ENCODE assay signal across 21 cellular contexts in the genomic region with DNA sequence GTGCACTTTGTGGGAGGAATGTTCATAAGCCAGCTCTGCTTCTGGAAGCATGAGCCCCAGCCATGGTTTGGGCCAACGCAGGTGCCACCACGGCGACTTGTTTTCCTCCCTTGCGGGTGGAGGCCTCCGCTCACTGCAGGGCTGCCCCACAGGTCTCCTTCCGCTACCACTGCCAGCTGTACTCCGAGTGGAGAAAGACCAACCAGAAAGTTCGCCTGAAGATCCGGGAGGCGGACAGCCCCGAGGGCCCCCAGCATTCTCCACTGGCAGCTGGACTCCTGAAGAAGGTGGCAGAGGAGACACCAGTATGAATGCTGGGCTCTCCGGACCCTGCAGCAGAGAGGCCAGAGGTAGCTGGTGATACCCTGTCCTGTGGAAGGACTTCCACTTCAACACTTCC. TPM values are rescaled to one million over a fixed set of nuclear protein-coding genes. Genes with fewer than 3 reads are reported as not detected.
A peak's percentile ranks its signal among the peaks of the same experiment; 100 is the strongest.
DNase-seq lines count a peak whose midpoint lies in the region; ATAC-seq, FAIRE-seq and TF ChIP-seq lines count a peak whose summit lies in the region.
"Had no signal": no experiment of that assay in that cellular context is flagged by ENCODE, and none has a peak within 500 bp of the region (broad histone marks: within the 10 kb centered on the region; RNA-seq: fewer than 3 reads in every experiment).

No MANE protein-coding gene starts in this region.

- no TSS peak for BruUV-seq in HepG2 (replicated peaks; lab: Mats Ljungman, UMichigan)

- no peak overlapping the region for H2AFZ ChIP-seq in H9 (ENCODE audit: low read length)
- H2AFZ ChIP-seq in HepG2 (ENCODE audit: low read length), result no peak overlapping the region
- H2AFZ ChIP-seq: GM23248 had no signal

- no peak overlapping the region for H3K4me3 Mint-ChIP-seq in H9
- no peak overlapping the region for H3K4me3 Mint-ChIP-seq in WTC11

- no peak overlapping the region for H4K91ac ChIP-seq in H9 (ENCODE audit: insufficient read length, low read depth, low read length)

- in situ Hi-C loops in HepG2 (cut with HindIII; ENCODE audit: extremely low pct_ligation_motif_present, low pct_unique_long_range_greater_than_20kb), result no loop called here

- H3K4ac ChIP-seq in H9 (ENCODE audit: low read depth, low read length), result no peak overlapping the region

- H2BK120ac ChIP-seq in H9 (ENCODE audit: low read depth, low read length, poor library complexity, severe bottlenecking), result no peak overlapping the region

- H2BK15ac ChIP-seq in H9 (ENCODE audit: low read depth, low read length), result no peak overlapping the region

- H3K4me2 ChIP-seq in H9 (ENCODE audit: insufficient read depth, insufficient read length, low read length), result no peak overlapping the region
- no peak overlapping the region for H3K4me2 ChIP-seq in HepG2 (ENCODE audit: low read depth, low read length)
- H3K4me2 ChIP-seq: BLaER1 had no signal

- TF ChIP-seq EP300 in HepG2 (IDR thresholded peaks at IDR 0.05; ENCODE audit: low read depth in 2 of 2, low read length in 2 of 2) (no peak), HepG2 (CRISPR knock-in tag; IDR thresholded peaks at IDR 0.05; ENCODE audit: borderline replicate concordance) (no peak)

- H3K9me3 ChIP-seq in H9 (ENCODE audit: control insufficient read depth, low read depth, low read length) (no peaks in the 10 kb centered on the region), HepG2 (ENCODE audit: low read length) (no peaks in the 10 kb centered on the region), thyroid gland (no peaks in the 10 kb centered on the region)
- H3K9me3 ChIP-seq: BLaER1 had no signal

- intact Hi-C loops in HepG2 (cut with micrococcal nuclease; ENCODE audit: unreplicated experiment) (no loop called here), thyroid gland (cut with DNase I) (no loop called here)

- no peaks in the 10 kb centered on the region for H4K20me1 ChIP-seq in H9 (ENCODE audit: control insufficient read depth, insufficient read depth, insufficient read length)
- H4K20me1 ChIP-seq in HepG2 (ENCODE audit: insufficient read depth, low read length), result no peaks in the 10 kb centered on the region
- H4K20me1 ChIP-seq: BLaER1 had no signal

- peak overlapping the region in 2 of 3 experiments; percentile 27 to 90; a peak in 2 of 7 replicates for H3K27ac Mint-ChIP-seq in H9
- H3K27ac Mint-ChIP-seq in WTC11, result peak overlapping the region; percentile 44; the same call in 1 of the 2 replicates
- H3K27ac Mint-ChIP-seq: CD4-positive, CD25-positive, alpha-beta regulatory T cell had no signal

- TF ChIP-seq POLR2A in HepG2 (IDR thresholded peaks at IDR 0.05; ENCODE audit: insufficient read depth in 1 of 2, low read depth in 2 of 2, low read length in 2 of 2) (no peak), thyroid gland (IDR thresholded peaks at IDR 0.05) (no peak)

- FAIRE-seq in HepG2 (lab: Jason Lieb, UNC) (no peak), D721Med (lab: Jason Lieb, UNC) (no peak)
- FAIRE-seq: A204.1 had no signal

- H3K27me3 ChIP-seq in H9 (ENCODE audit: insufficient read depth, low read length) (no peaks in the 10 kb centered on the region), HepG2 (ENCODE audit: control insufficient read depth in 1 of 2, insufficient read depth in 2 of 2, low read length in 2 of 2) (no peaks in the 10 kb centered on the region), thyroid gland (no peaks in the 10 kb centered on the region)
- H3K27me3 ChIP-seq: BLaER1 had no signal

- peaks cover 11 to 18% of the 10 kb centered on the region in 2 experiments for H3K4me1 Mint-ChIP-seq in H9
- peaks cover 11% of the 10 kb centered on the region for H3K4me1 Mint-ChIP-seq in WTC11

- no peaks in the 10 kb centered on the region; a peak in 1 of 5 replicates for H3K36me3 ChIP-seq in HepG2 (replicated peaks in 1 of 2; ENCODE audit: control insufficient read depth in 1 of 2, insufficient read depth in 2 of 2, low read length in 2 of 2)
- H3K36me3 ChIP-seq in thyroid gland, result peaks cover 0 to 10% of the 10 kb centered on the region in 2 donors

- ATAC-seq in WTC11 (no peak), HepG2 (no peak), HG03565 (IDR thresholded peaks at IDR 0.05; ENCODE audit: unreplicated experiment) (no peak)
- ATAC-seq: Panc1 had no signal

- CTCF ChIA-PET in WTC11 (lab: Charles Lee) (interaction anchor here (0.9 to 1.9 kb wide), 2 partner anchors 10 to 25 kb away, joined by 3 to 11 read pairs; partner anchors contain the start of gene MARCHF2), HepG2 (lab: Yijun Ruan, JAX; ENCODE audit: low intra/inter-chr PET ratio, low total read pairs) (no interaction called here)

- H2BK5ac ChIP-seq in H9 (ENCODE audit: insufficient read length, low read length), result no peak overlapping the region

- H3K4me1 ChIP-seq in H9 (ENCODE audit: insufficient read depth, low read length) (no peaks in the 10 kb centered on the region; the same call in 1 of the 2 replicates), HepG2 (ENCODE audit: insufficient read depth, low read length) (peaks cover 45% of the 10 kb centered on the region), thyroid gland (peaks cover 4 to 16% of the 10 kb centered on the region in 2 donors)

- H3K4me3 ChIP-seq in HepG2 (replicated peaks in 1 of 3; ENCODE audit: insufficient read depth in 1 of 3, low read depth in 2 of 3, low read length in 3 of 3) (no peak overlapping the region), thyroid gland (replicated peaks in 1 of 3) (no peak overlapping the region)
- H3K4me3 ChIP-seq: BLaER1, GM23248, SK-N-MC had no signal

- H2BK20ac ChIP-seq in H9 (ENCODE audit: low read depth, low read length, poor library complexity, severe bottlenecking), result no peak overlapping the region

- H3K23ac ChIP-seq in H9 (ENCODE audit: insufficient read length, low read depth, low read length), result no peak overlapping the region

- H3K14ac ChIP-seq in H9 (ENCODE audit: insufficient read depth, low read length), result no peak overlapping the region

- H3K27me3 Mint-ChIP-seq in H9 (ENCODE audit: low read depth) (no peaks in the 10 kb centered on the region; the same call in 1 of the 2 replicates), WTC11 (ENCODE audit: low read depth) (no peaks in the 10 kb centered on the region)

- no peak overlapping the region for H4K8ac ChIP-seq in H9 (replicated peaks; ENCODE audit: insufficient read length, low read depth, low read length)

- no peaks in the 10 kb centered on the region for H3K23me2 ChIP-seq in H9 (ENCODE audit: insufficient read length, low read depth, low read length, poor library complexity, severe bottlenecking)

- no peak for DNase-seq in H9
- DNase-seq in WTC11 (ENCODE audit: low spot score), result no peak
- no peak for DNase-seq in HepG2 (ENCODE audit: low spot score)
- no peak for DNase-seq in thyroid gland
- no peak for DNase-seq in effector CD4-positive, alpha-beta T cell
- DNase-seq in D721Med (ENCODE audit: insufficient read length, low spot score), result no peak
- DNase-seq in Kasumi-1 (lab: John Stamatoyannopoulos, UW), result no peak
- DNase-seq: CD4-positive, CD25-positive, alpha-beta regulatory T cell; GM23248; KG1; NCI-H1048; NCI-H1417; NCI-H1694; NCI-H2029 treated with DMSO at 0.1 percent for 48 hours; NCI-H510A; SIG-M5 had no signal

- no peak overlapping the region for H3K56ac ChIP-seq in H9 (ENCODE audit: insufficient read length, low read depth, low read length)

- no peak overlapping the region for H2AK5ac ChIP-seq in H9 (ENCODE audit: insufficient read length, low read length)

- POLR2A ChIA-PET in WTC11 (lab: Charles Lee), result no interaction called here
- POLR2A ChIA-PET in HepG2 (lab: Yijun Ruan, JAX), result interaction anchor here (1.8 kb wide), 1 partner anchor 15 kb away, joined by 7 read pairs; no protein-coding TSS in a partner anchor

- H2BK12ac ChIP-seq in H9 (ENCODE audit: insufficient read length, low read depth, low read length), result no peak overlapping the region

- TF ChIP-seq RAD21 in HepG2 (CRISPR knock-in tag; IDR thresholded peaks at IDR 0.05), result no peak

- no peak for TF ChIP-seq CTCF in H9 (conservative IDR thresholded peaks at IDR 0.05)
- TF ChIP-seq CTCF in WTC11 (IDR thresholded peaks at IDR 0.05), result no peak
- no peak for TF ChIP-seq CTCF in HepG2 (CRISPR knock-in tag; IDR thresholded peaks at IDR 0.05)
- no peak for TF ChIP-seq CTCF in thyroid gland (IDR thresholded peaks at IDR 0.05)
- no peak for TF ChIP-seq CTCF in D721Med (IDR thresholded peaks at IDR 0.05; ENCODE audit: insufficient read depth, missing control alignments)

- H3K27ac ChIP-seq in H9 (ENCODE audit: insufficient read length, low read depth, low read length) (no peak overlapping the region), HepG2 (ENCODE audit: extremely low read length, insufficient read depth, low read length) (no peak overlapping the region), thyroid gland (peak overlapping the region in 2 of 3 donors; percentile 19 to 61)
- H3K27ac ChIP-seq: BLaER1, GM23248, SK-N-MC had no signal

- H3K9ac ChIP-seq in H9 (ENCODE audit: extremely low read depth, insufficient read length, low read length) (no peak overlapping the region), HepG2 (ENCODE audit: insufficient read depth, low read depth, low read length) (no peak overlapping the region)
- H3K9ac ChIP-seq: BLaER1, GM23248 had no signal

- no CpG with 5 or more reads among the region's 12 CpGs for WGBS in H9 (ENCODE audit: extremely low coverage, insufficient read length, low lambda C conversion rate)
- 82% methylated on average over 5 of the region's 12 CpGs for WGBS in HepG2 (ENCODE audit: low lambda C conversion rate)
- 93 to 96% methylated on average over 8 to 12 of the region's 12 CpGs for WGBS in thyroid gland, 2 donors

- H3K79me1 ChIP-seq in H9 (ENCODE audit: insufficient read depth, low read depth, low read length, poor library complexity, severe bottlenecking), result no peaks in the 10 kb centered on the region

- no peak overlapping the region for H4K5ac ChIP-seq in H9 (ENCODE audit: insufficient read length, low read depth, low read length)

- H3K79me2 ChIP-seq in H9 (ENCODE audit: insufficient read depth, low read length), result no peaks in the 10 kb centered on the region
- no peaks in the 10 kb centered on the region for H3K79me2 ChIP-seq in HepG2 (ENCODE audit: insufficient read depth, low read length)

- H3K9me3 Mint-ChIP-seq in H9 (no peaks in the 10 kb centered on the region), WTC11 (no peaks in the 10 kb centered on the region)
- H3K9me3 Mint-ChIP-seq: CD4-positive, CD25-positive, alpha-beta regulatory T cell had no signal

- no peak overlapping the region for H3K18ac ChIP-seq in H9 (ENCODE audit: insufficient read length, low read depth, low read length)

- H3K36me3 Mint-ChIP-seq in H9 (ENCODE audit: insufficient read depth in 1 of 3, low read depth in 3 of 3), result peaks cover 0 to 10% (median 6%) of the 10 kb centered on the region in 3 experiments; a peak in 4 of 7 replicates
- H3K36me3 Mint-ChIP-seq in WTC11, result 0 out of 2 replicates have a peak, but pooled peaks cover 7% of the 10 kb centered on the region
- H3K36me3 Mint-ChIP-seq: CD4-positive, CD25-positive, alpha-beta regulatory T cell had no signal

- H3T11ph ChIP-seq in H9 (ENCODE audit: low read length), result no peak overlapping the region

RNA-seq across cellular contexts. Expression of gene HNRNPM, which starts 6.5 kb away (rescaled TPM):
- 458 and 468 TPM in 2 replicates for total RNA-seq in H9 (2021)
- 309 to 416 TPM (median 343 TPM) in 3 replicates for total RNA-seq in WTC11 (2021)
- 102 and 144 TPM in 2 replicates for total RNA-seq in HepG2 (2016; rRNA removed; fragmentation: Illumina TruSeq; extraction: Trizol)
- total RNA-seq in HepG2 (2016; cell fraction: cytosol; rRNA removed; fragmentation: Illumina TruSeq; extraction: Trizol; ENCODE audit: low read depth), result 28.1 and 31.3 TPM in 2 replicates
- total RNA-seq in HepG2 (2016; cell fraction: insoluble cytoplasmic fraction; rRNA removed; fragmentation: Illumina TruSeq; extraction: Trizol), result 105 and 130 TPM in 2 replicates
- 29.6 and 34.4 TPM in 2 replicates for total RNA-seq in HepG2 (2016; cell fraction: membrane; rRNA removed; fragmentation: Illumina TruSeq; extraction: Trizol)
- 79.0 and 100 TPM in 2 replicates for total RNA-seq in HepG2 (2016; cell fraction: nucleus; rRNA removed; fragmentation: Illumina TruSeq; extraction: Trizol)
- 53.7 and 56.7 TPM in 2 replicates for polyA plus RNA-seq in HepG2 (2011; rRNA removed)
- polyA plus RNA-seq in HepG2 (2011; cell fraction: cytosol; rRNA removed), result 57.0 and 126 TPM in 2 replicates
- polyA plus RNA-seq in HepG2 (2011; cell fraction: nucleus; rRNA removed), result 114 and 125 TPM in 2 replicates
- polyA plus RNA-seq in HepG2 (2012), result 107 and 138 TPM in 2 replicates
- polyA plus RNA-seq in HepG2 (2016; cell fraction: cytosol; fragmentation: Illumina TruSeq; extraction: Trizol; ENCODE audit: low read depth), result 12.0 and 13.3 TPM in 2 replicates
- polyA plus RNA-seq in HepG2 (2016; cell fraction: insoluble cytoplasmic fraction; fragmentation: Illumina TruSeq; extraction: Trizol; ENCODE audit: low read depth), result 244 and 309 TPM in 2 replicates
- polyA plus RNA-seq in HepG2 (2016; cell fraction: membrane; fragmentation: Illumina TruSeq; extraction: Trizol; ENCODE audit: low read depth), result 17.6 and 27.0 TPM in 2 replicates
- 181 and 202 TPM in 2 replicates for polyA plus RNA-seq in HepG2 (2016; cell fraction: nucleus; fragmentation: Illumina TruSeq; extraction: Trizol; ENCODE audit: insufficient read depth, low read depth)
- polyA minus RNA-seq in HepG2 (2011; rRNA and poly(A)+ RNA removed; ENCODE audit: low replicate concordance), result 64.5 and 120 TPM in 2 replicates
- 53.3 and 60.8 TPM in 2 replicates for polyA minus RNA-seq in HepG2 (2011; cell fraction: cytosol; rRNA and poly(A)+ RNA removed)
- polyA minus RNA-seq in HepG2 (2011; cell fraction: nucleus; rRNA and poly(A)+ RNA removed), result 85.2 and 90.0 TPM in 2 replicates
- 100 to 1,000 TPM in 2 of 4 donors, 10 to 100 TPM in 2; 79.3 to 138 (median 97.2) TPM for total RNA-seq in thyroid gland

RNA-seq across cellular contexts. Expression of gene MARCHF2, which starts 25.1 kb away (rescaled TPM):
- total RNA-seq in H9 (2021) (23.1 and 27.5 TPM in 2 replicates), WTC11 (2021) (20.2 to 30.4 TPM (median 27.5 TPM) in 3 replicates), HepG2 (2016; rRNA removed; fragmentation: Illumina TruSeq; extraction: Trizol) (10.6 and 12.7 TPM in 2 replicates), thyroid gland (100 to 1,000 TPM; 168 to 245 (median 215) TPM)
- 59.6 and 64.1 TPM in 2 replicates for total RNA-seq in HepG2 (2016; cell fraction: cytosol; rRNA removed; fragmentation: Illumina TruSeq; extraction: Trizol; ENCODE audit: low read depth)
- total RNA-seq in HepG2 (2016; cell fraction: insoluble cytoplasmic fraction; rRNA removed; fragmentation: Illumina TruSeq; extraction: Trizol), result 8.2 and 12.9 TPM in 2 replicates
- total RNA-seq in HepG2 (2016; cell fraction: membrane; rRNA removed; fragmentation: Illumina TruSeq; extraction: Trizol), result 65.2 and 66.6 TPM in 2 replicates
- total RNA-seq in HepG2 (2016; cell fraction: nucleus; rRNA removed; fragmentation: Illumina TruSeq; extraction: Trizol), result 3.6 and 5.3 TPM in 2 replicates
- polyA plus RNA-seq in HepG2 (2011; rRNA removed), result 13.0 and 17.0 TPM in 2 replicates
- polyA plus RNA-seq in HepG2 (2011; cell fraction: cytosol; rRNA removed), result 21.1 and 28.3 TPM in 2 replicates
- polyA plus RNA-seq in HepG2 (2011; cell fraction: nucleus; rRNA removed), result 15.0 and 19.7 TPM in 2 replicates
- 6.7 and 12.0 TPM in 2 replicates for polyA plus RNA-seq in HepG2 (2012)
- polyA plus RNA-seq in HepG2 (2016; cell fraction: cytosol; fragmentation: Illumina TruSeq; extraction: Trizol; ENCODE audit: low read depth), result 74.4 and 75.7 TPM in 2 replicates
- 8.3 and 8.9 TPM in 2 replicates for polyA plus RNA-seq in HepG2 (2016; cell fraction: insoluble cytoplasmic fraction; fragmentation: Illumina TruSeq; extraction: Trizol; ENCODE audit: low read depth)
- 56.5 and 63.1 TPM in 2 replicates for polyA plus RNA-seq in HepG2 (2016; cell fraction: membrane; fragmentation: Illumina TruSeq; extraction: Trizol; ENCODE audit: low read depth)
- 8.7 and 13.2 TPM in 2 replicates for polyA plus RNA-seq in HepG2 (2016; cell fraction: nucleus; fragmentation: Illumina TruSeq; extraction: Trizol; ENCODE audit: insufficient read depth, low read depth)
- 5.3 and 38.3 TPM in 2 replicates for polyA minus RNA-seq in HepG2 (2011; rRNA and poly(A)+ RNA removed; ENCODE audit: low replicate concordance)
- polyA minus RNA-seq in HepG2 (2011; cell fraction: cytosol; rRNA and poly(A)+ RNA removed), result 11.2 and 13.2 TPM in 2 replicates
- polyA minus RNA-seq in HepG2 (2011; cell fraction: nucleus; rRNA and poly(A)+ RNA removed), result 2.3 and 8.2 TPM in 2 replicates

RNA-seq across cellular contexts. Expression of gene RAB11B, which starts 48.1 kb away (rescaled TPM):
- total RNA-seq in H9 (2021) (106 and 107 TPM in 2 replicates), WTC11 (2021) (108 to 127 TPM (median 120 TPM) in 3 replicates), HepG2 (2016; rRNA removed; fragmentation: Illumina TruSeq; extraction: Trizol) (6.0 and 11.5 TPM in 2 replicates), thyroid gland (100 to 1,000 TPM in 2 of 4 donors, 10 to 100 TPM in 2; 91.2 to 137 (median 113) TPM)
- 3.2 and 5.3 TPM in 2 replicates for total RNA-seq in HepG2 (2016; cell fraction: cytosol; rRNA removed; fragmentation: Illumina TruSeq; extraction: Trizol; ENCODE audit: low read depth)
- total RNA-seq in HepG2 (2016; cell fraction: insoluble cytoplasmic fraction; rRNA removed; fragmentation: Illumina TruSeq; extraction: Trizol), result 5.3 and 9.6 TPM in 2 replicates
- 5.5 and 8.1 TPM in 2 replicates for total RNA-seq in HepG2 (2016; cell fraction: membrane; rRNA removed; fragmentation: Illumina TruSeq; extraction: Trizol)
- total RNA-seq in HepG2 (2016; cell fraction: nucleus; rRNA removed; fragmentation: Illumina TruSeq; extraction: Trizol), result 10.6 and 12.6 TPM in 2 replicates
- 28.4 and 39.6 TPM in 2 replicates for polyA plus RNA-seq in HepG2 (2011; rRNA removed)
- polyA plus RNA-seq in HepG2 (2011; cell fraction: cytosol; rRNA removed), result 25.6 and 37.5 TPM in 2 replicates
- polyA plus RNA-seq in HepG2 (2011; cell fraction: nucleus; rRNA removed), result 145 and 155 TPM in 2 replicates
- polyA plus RNA-seq in HepG2 (2012), result 60.0 and 70.4 TPM in 2 replicates
- polyA plus RNA-seq in HepG2 (2016; cell fraction: cytosol; fragmentation: Illumina TruSeq; extraction: Trizol; ENCODE audit: low read depth), result 12.4 and 13.3 TPM in 2 replicates
- 42.9 and 48.7 TPM in 2 replicates for polyA plus RNA-seq in HepG2 (2016; cell fraction: insoluble cytoplasmic fraction; fragmentation: Illumina TruSeq; extraction: Trizol; ENCODE audit: low read depth)
- 18.3 and 20.3 TPM in 2 replicates for polyA plus RNA-seq in HepG2 (2016; cell fraction: membrane; fragmentation: Illumina TruSeq; extraction: Trizol; ENCODE audit: low read depth)
- 54.5 and 58.9 TPM in 2 replicates for polyA plus RNA-seq in HepG2 (2016; cell fraction: nucleus; fragmentation: Illumina TruSeq; extraction: Trizol; ENCODE audit: insufficient read depth, low read depth)
- polyA minus RNA-seq in HepG2 (2011; rRNA and poly(A)+ RNA removed; ENCODE audit: low replicate concordance), result 12.0 and 69.0 TPM in 2 replicates
- polyA minus RNA-seq in HepG2 (2011; cell fraction: cytosol; rRNA and poly(A)+ RNA removed), result 33.6 and 48.7 TPM in 2 replicates
- 27.7 and 30.1 TPM in 2 replicates for polyA minus RNA-seq in HepG2 (2011; cell fraction: nucleus; rRNA and poly(A)+ RNA removed)

Comparison
In these comparisons a context has a peak if more than half of its experiments do, and no peak if none do; other contexts are left out.
1. H3K27ac ChIP-seq: peak in thyroid gland (2 of 3); none in H9 (single experiment) and HepG2 (single experiment).